ENCODE assay signal across 21 cellular contexts in genomic region chr10:50406457-50407076, GRCh38.
"Had no signal": no experiment of that assay in that cellular context is flagged by ENCODE, and none has a peak within 500 bp of the region (broad histone marks: within the 10 kb centered on the region; RNA-seq: fewer than 3 reads in every experiment).

No MANE protein-coding gene starts in this region.

- H3K9me3 Mint-ChIP-seq: activated naive CD8-positive, alpha-beta T cell treated with anti-CD3 and anti-CD28 coated beads, Interleukin-2, amount 50 U/mL, for 24 hours; endodermal cell; natural killer cell treated with Interleukin-12 subunit alpha and Interleukin-12 subunit beta and Interleukin-15 and Interleukin-18, amount 100 ng/mL, for 72 hours; T-helper 2 cell treated with Interferon-gamma antibody and Interleukin-4, amounts not matched to agents 5 μg/mL and 100 μg/mL, for 36 hours had no signal

- H3K27ac ChIP-seq: coronary artery, left ventricle myocardium inferior, upper lobe of left lung, VCaP had no signal

- H3K27me3 Mint-ChIP-seq: activated CD4-positive, alpha-beta T cell treated with anti-CD3 and anti-CD28 coated beads, Interleukin-2, amount 10 ng/mL, durations not matched to agents 7 days and 5 days; activated CD8-positive, alpha-beta memory T cell treated with anti-CD3 and anti-CD28 coated beads, Interleukin-2, amount 10 ng/mL, durations not matched to agents 7 days and 5 days; activated CD8-positive, alpha-beta T cell treated with anti-CD3 and anti-CD28 coated beads for 36 hours; activated naive CD8-positive, alpha-beta T cell treated with anti-CD3 and anti-CD28 coated beads, Interleukin-2, amount 50 U/mL, for 24 hours; natural killer cell treated with Interleukin-12 subunit alpha and Interleukin-12 subunit beta and Interleukin-15 and Interleukin-18, amount 100 ng/mL, for 72 hours; progenitor cell of endocrine pancreas; stimulated activated naive B cell treated with anti-CD40 and anti-IgM and Interleukin-4, amounts not matched to agents 10 μg/mL and 1 μg/mL and 100 μg/mL, for 72 hours had no signal

- H3K4me3 ChIP-seq: coronary artery, left ventricle myocardium inferior, upper lobe of left lung had no signal

- H3K36me3 ChIP-seq: left ventricle myocardium inferior, upper lobe of left lung had no signal

- H3K27ac Mint-ChIP-seq: activated CD4-positive, alpha-beta T cell treated with anti-CD3 and anti-CD28 coated beads, Interleukin-2, amount 10 ng/mL, durations not matched to agents 7 days and 5 days; activated CD8-positive, alpha-beta memory T cell treated with anti-CD3 and anti-CD28 coated beads, Interleukin-2, amount 10 ng/mL, durations not matched to agents 7 days and 5 days; activated CD8-positive, alpha-beta T cell treated with anti-CD3 and anti-CD28 coated beads for 36 hours; activated naive CD8-positive, alpha-beta T cell treated with anti-CD3 and anti-CD28 coated beads, Interleukin-2, amount 50 U/mL, for 24 hours; endodermal cell; natural killer cell treated with Interleukin-12 subunit alpha and Interleukin-12 subunit beta and Interleukin-15 and Interleukin-18, amount 100 ng/mL, for 72 hours; progenitor cell of endocrine pancreas; stimulated activated naive B cell treated with anti-CD40 and anti-IgM and Interleukin-4, amounts not matched to agents 10 μg/mL and 1 μg/mL and 100 μg/mL, for 72 hours; T-helper 2 cell treated with Interferon-gamma antibody and Interleukin-4, amounts not matched to agents 5 μg/mL and 100 μg/mL, for 36 hours had no signal

- ATAC-seq: activated CD8-positive, alpha-beta memory T cell treated with anti-CD3 and anti-CD28 coated beads, Interleukin-2, amount 10 ng/mL, durations not matched to agents 7 days and 5 days; activated CD8-positive, alpha-beta T cell treated with anti-CD3 and anti-CD28 coated beads for 36 hours; activated naive CD8-positive, alpha-beta T cell treated with anti-CD3 and anti-CD28 coated beads, Interleukin-2, amount 50 U/mL, for 24 hours; natural killer cell treated with Interleukin-12 subunit alpha and Interleukin-12 subunit beta and Interleukin-15 and Interleukin-18, amount 100 ng/mL, for 72 hours; stimulated activated naive B cell treated with anti-CD40 and anti-IgM and Interleukin-4, amounts not matched to agents 10 μg/mL and 1 μg/mL and 100 μg/mL, for 72 hours had no signal

- H3K4me3 Mint-ChIP-seq: activated CD4-positive, alpha-beta T cell treated with anti-CD3 and anti-CD28 coated beads, Interleukin-2, amount 10 ng/mL, durations not matched to agents 7 days and 5 days; activated CD8-positive, alpha-beta memory T cell treated with anti-CD3 and anti-CD28 coated beads, Interleukin-2, amount 10 ng/mL, durations not matched to agents 7 days and 5 days; activated CD8-positive, alpha-beta T cell treated with anti-CD3 and anti-CD28 coated beads for 36 hours; activated naive CD8-positive, alpha-beta T cell treated with anti-CD3 and anti-CD28 coated beads, Interleukin-2, amount 50 U/mL, for 24 hours; endodermal cell; natural killer cell treated with Interleukin-12 subunit alpha and Interleukin-12 subunit beta and Interleukin-15 and Interleukin-18, amount 100 ng/mL, for 72 hours; T-helper 2 cell treated with Interferon-gamma antibody and Interleukin-4, amounts not matched to agents 5 μg/mL and 100 μg/mL, for 36 hours had no signal

- DNase-seq: activated CD4-positive, alpha-beta T cell treated with anti-CD3 and anti-CD28 coated beads, Interleukin-2, amount 10 ng/mL, durations not matched to agents 7 days and 5 days; activated CD4-positive, CD25-positive, alpha-beta regulatory T cell treated with anti-CD3 and anti-CD28 coated beads, Interleukin-2, amount 50 U/mL, for 72 hours; activated CD8-positive, alpha-beta memory T cell treated with anti-CD3 and anti-CD28 coated beads, Interleukin-2, amount 10 ng/mL, durations not matched to agents 7 days and 5 days; activated CD8-positive, alpha-beta T cell treated with anti-CD3 and anti-CD28 coated beads for 36 hours; activated gamma-delta T cell; activated naive CD4-positive, alpha-beta T cell treated with anti-CD3 and anti-CD28 coated beads, Interleukin-2, amount 50 U/mL, for 16 hours; activated naive CD8-positive, alpha-beta T cell treated with anti-CD3 and anti-CD28 coated beads, Interleukin-2, amount 50 U/mL, for 24 hours; activated T-cell treated with anti-CD3 and anti-CD28 coated beads for 4 hours; cerebellar nuclear complex; left ventricle myocardium inferior; midbrain; stimulated activated CD4-positive, alpha-beta T cell treated with anti-CD3 and anti-CD28 coated beads, Interleukin-2, amount 100 ng/mL, for 48 hours; stimulated activated CD8-positive, alpha-beta memory T cell treated with anti-CD3 and anti-CD28 coated beads, Interleukin-4, amount 100 ng/mL, for 48 hours; stimulated activated naive B cell treated with anti-CD40 and anti-IgM and Interleukin-4, amounts not matched to agents 10 μg/mL and 1 μg/mL and 100 μg/mL, for 72 hours; upper lobe of left lung had no signal

- H3K27me3 ChIP-seq: upper lobe of left lung had no signal
